19 cellular contexts compared by ENCODE assay signal in genomic region chr7:47008461-47008860, GRCh38.
"Had no signal": no experiment of that assay in that cellular context is flagged by ENCODE, and none has a peak within 500 bp of the region (broad histone marks: within the 10 kb centered on the region; RNA-seq: fewer than 3 reads in every experiment).

No MANE protein-coding gene starts in this region.

- H3K4me3 Mint-ChIP-seq: activated CD4-positive, alpha-beta memory T cell treated with anti-CD3 and anti-CD28 coated beads for 36 hours; activated CD8-positive, alpha-beta memory T cell treated with anti-CD3 and anti-CD28 coated beads, Interleukin-2, amount 10 ng/mL, durations not matched to agents 7 days and 5 days; activated naive CD4-positive, alpha-beta T cell treated with anti-CD3 and anti-CD28 coated beads for 36 hours; activated naive CD8-positive, alpha-beta T cell treated with anti-CD3 and anti-CD28 coated beads, Interleukin-2, amount 50 U/mL, for 24 hours; nephron; stimulated activated naive CD8-positive, alpha-beta T cell treated with anti-CD3 and anti-CD28 coated beads, Interleukin-15, Interleukin-2, amounts not matched to agents 100 ng/mL and 50 ng/mL, for 24 hours had no signal

- H3K27ac Mint-ChIP-seq: activated CD4-positive, alpha-beta memory T cell treated with anti-CD3 and anti-CD28 coated beads for 36 hours; activated CD8-positive, alpha-beta memory T cell treated with anti-CD3 and anti-CD28 coated beads, Interleukin-2, amount 10 ng/mL, durations not matched to agents 7 days and 5 days; activated naive CD4-positive, alpha-beta T cell treated with anti-CD3 and anti-CD28 coated beads for 36 hours; activated naive CD8-positive, alpha-beta T cell treated with anti-CD3 and anti-CD28 coated beads, Interleukin-2, amount 50 U/mL, for 24 hours; activated T-helper 2 cell treated with anti-CD3 and anti-CD28 coated beads, Interferon-gamma antibody, Interleukin-2, Interleukin-4, amounts not matched to agents 10 μg/mL and 5 μg/mL and 100 μg/mL, durations not matched to agents 14 hours and 24 hours and 36 hours; stimulated activated naive CD8-positive, alpha-beta T cell treated with anti-CD3 and anti-CD28 coated beads, Interleukin-15, Interleukin-2, amounts not matched to agents 100 ng/mL and 50 ng/mL, for 24 hours had no signal

- H3K27me3 Mint-ChIP-seq: activated CD4-positive, alpha-beta memory T cell treated with anti-CD3 and anti-CD28 coated beads for 36 hours; activated CD8-positive, alpha-beta memory T cell treated with anti-CD3 and anti-CD28 coated beads, Interleukin-2, amount 10 ng/mL, durations not matched to agents 7 days and 5 days; activated naive CD8-positive, alpha-beta T cell treated with anti-CD3 and anti-CD28 coated beads, Interleukin-2, amount 50 U/mL, for 24 hours; progenitor cell of endocrine pancreas; stimulated activated naive CD8-positive, alpha-beta T cell treated with anti-CD3 and anti-CD28 coated beads, Interleukin-15, Interleukin-2, amounts not matched to agents 100 ng/mL and 50 ng/mL, for 24 hours had no signal

- H3K4me3 ChIP-seq: ascending aorta, right atrium auricular region, upper lobe of left lung had no signal

- DNase-seq: activated CD4-positive, alpha-beta memory T cell treated with anti-CD3 and anti-CD28 coated beads for 36 hours; activated CD8-positive, alpha-beta memory T cell treated with anti-CD3 and anti-CD28 coated beads, Interleukin-2, amount 10 ng/mL, durations not matched to agents 7 days and 5 days; activated naive CD4-positive, alpha-beta T cell treated with anti-CD3 and anti-CD28 coated beads for 36 hours; activated naive CD8-positive, alpha-beta T cell treated with anti-CD3 and anti-CD28 coated beads, Interleukin-2, amount 50 U/mL, for 24 hours; activated T-cell treated with anti-CD3 and anti-CD28 coated beads, Interleukin-2, amount 50 U/mL, for 1 hour; erythroblast; foreskin keratinocyte; glutamatergic neuron; mesendoderm; occipital lobe; small intestine; upper lobe of left lung; WERI-Rb-1 had no signal

- H3K36me3 ChIP-seq: ascending aorta, right atrium auricular region, upper lobe of left lung, WERI-Rb-1 had no signal

- H3K9me3 Mint-ChIP-seq: activated CD4-positive, alpha-beta memory T cell treated with anti-CD3 and anti-CD28 coated beads for 36 hours; activated naive CD4-positive, alpha-beta T cell treated with anti-CD3 and anti-CD28 coated beads for 36 hours; activated naive CD8-positive, alpha-beta T cell treated with anti-CD3 and anti-CD28 coated beads, Interleukin-2, amount 50 U/mL, for 24 hours; activated T-helper 2 cell treated with anti-CD3 and anti-CD28 coated beads, Interferon-gamma antibody, Interleukin-2, Interleukin-4, amounts not matched to agents 10 μg/mL and 5 μg/mL and 100 μg/mL, durations not matched to agents 14 hours and 24 hours and 36 hours; stimulated activated naive CD8-positive, alpha-beta T cell treated with anti-CD3 and anti-CD28 coated beads, Interleukin-15, Interleukin-2, amounts not matched to agents 100 ng/mL and 50 ng/mL, for 24 hours had no signal

- H3K36me3 Mint-ChIP-seq: activated CD4-positive, alpha-beta memory T cell treated with anti-CD3 and anti-CD28 coated beads for 36 hours; activated CD8-positive, alpha-beta memory T cell treated with anti-CD3 and anti-CD28 coated beads, Interleukin-2, amount 10 ng/mL, durations not matched to agents 7 days and 5 days had no signal

- ATAC-seq: activated CD8-positive, alpha-beta memory T cell treated with anti-CD3 and anti-CD28 coated beads, Interleukin-2, amount 10 ng/mL, durations not matched to agents 7 days and 5 days; activated naive CD8-positive, alpha-beta T cell treated with anti-CD3 and anti-CD28 coated beads, Interleukin-2, amount 50 U/mL, for 24 hours; foreskin keratinocyte had no signal

- H3K4me1 ChIP-seq: ascending aorta, foreskin keratinocyte, right atrium auricular region, upper lobe of left lung had no signal

- H3K4me1 Mint-ChIP-seq: activated CD8-positive, alpha-beta memory T cell treated with anti-CD3 and anti-CD28 coated beads, Interleukin-2, amount 10 ng/mL, durations not matched to agents 7 days and 5 days; activated naive CD8-positive, alpha-beta T cell treated with anti-CD3 and anti-CD28 coated beads, Interleukin-2, amount 50 U/mL, for 24 hours had no signal

- H3K27ac ChIP-seq: ascending aorta, foreskin keratinocyte, right atrium auricular region, upper lobe of left lung, WERI-Rb-1 had no signal

- H3K27me3 ChIP-seq: ascending aorta, foreskin keratinocyte, right atrium auricular region, upper lobe of left lung had no signal

- H3K9me3 ChIP-seq: ascending aorta, right atrium auricular region, upper lobe of left lung had no signal
